Comparison of ENCODE assay signal across 10 cellular contexts in genomic region chr22:40276877-40277823, GRCh38.
DNase-seq lines count a peak whose midpoint lies in the region; ATAC-seq, FAIRE-seq and TF ChIP-seq lines count a peak whose summit lies in the region.
"Had no signal": no experiment of that assay in that cellular context is flagged by ENCODE, and none has a peak within 500 bp of the region (broad histone marks: within the 10 kb centered on the region; RNA-seq: fewer than 3 reads in every experiment).

No MANE protein-coding gene starts in this region.

- H3K9me3 ChIP-seq in small intestine (ENCODE audit: control insufficient read depth, low read depth) = no peaks in the 10 kb centered on the region

- no peak overlapping the region for H3K27ac ChIP-seq in small intestine (ENCODE audit: low read depth in 1 of 2, low read length in 1 of 2)

- no peak for ATAC-seq in HG02885 (IDR thresholded peaks at IDR 0.05; ENCODE audit: poor library complexity, unreplicated experiment)

- H3K36me3 Mint-ChIP-seq in activated T-helper 1 cell treated with anti-CD3 and anti-CD28 coated beads, Interleukin-12 subunit alpha, Interleukin-12 subunit beta, Interleukin-2, Interleukin-4 antibody, amounts not matched to agents 30 ng/mL and 10 ng/mL and 1 ng/mL, durations not matched to agents 14 hours and 24 hours and 36 hours (ENCODE audit: low read depth) = peaks cover 37% of the 10 kb centered on the region
- H3K36me3 Mint-ChIP-seq in progenitor cell of endocrine pancreas (ENCODE audit: insufficient read depth) = peaks cover 27% of the 10 kb centered on the region

- no peaks in the 10 kb centered on the region for H3K27me3 Mint-ChIP-seq in activated T-helper 1 cell treated with anti-CD3 and anti-CD28 coated beads, Interleukin-12 subunit alpha, Interleukin-12 subunit beta, Interleukin-2, Interleukin-4 antibody, amounts not matched to agents 30 ng/mL and 10 ng/mL and 1 ng/mL, durations not matched to agents 14 hours and 24 hours and 36 hours (ENCODE audit: insufficient read depth)
- no peaks in the 10 kb centered on the region for H3K27me3 Mint-ChIP-seq in progenitor cell of endocrine pancreas

- H3K4me1 Mint-ChIP-seq in activated T-helper 1 cell treated with anti-CD3 and anti-CD28 coated beads, Interleukin-12 subunit alpha, Interleukin-12 subunit beta, Interleukin-2, Interleukin-4 antibody, amounts not matched to agents 30 ng/mL and 10 ng/mL and 1 ng/mL, durations not matched to agents 14 hours and 24 hours and 36 hours (ENCODE audit: low read depth) = peaks cover 31% of the 10 kb centered on the region
- H3K4me1 Mint-ChIP-seq in progenitor cell of endocrine pancreas (ENCODE audit: low read depth) = no peaks in the 10 kb centered on the region
- H3K4me1 Mint-ChIP-seq: endodermal cell had no signal

- H3K4me3 Mint-ChIP-seq in activated T-helper 1 cell treated with anti-CD3 and anti-CD28 coated beads, Interleukin-12 subunit alpha, Interleukin-12 subunit beta, Interleukin-2, Interleukin-4 antibody, amounts not matched to agents 30 ng/mL and 10 ng/mL and 1 ng/mL, durations not matched to agents 14 hours and 24 hours and 36 hours = peak overlapping the region; percentile 84
- no peak overlapping the region for H3K4me3 Mint-ChIP-seq in progenitor cell of endocrine pancreas (ENCODE audit: low read depth)
- H3K4me3 Mint-ChIP-seq: endodermal cell had no signal

- no peaks in the 10 kb centered on the region for H3K9me3 Mint-ChIP-seq in activated T-helper 1 cell treated with anti-CD3 and anti-CD28 coated beads, Interleukin-12 subunit alpha, Interleukin-12 subunit beta, Interleukin-2, Interleukin-4 antibody, amounts not matched to agents 30 ng/mL and 10 ng/mL and 1 ng/mL, durations not matched to agents 14 hours and 24 hours and 36 hours
- H3K9me3 Mint-ChIP-seq in progenitor cell of endocrine pancreas (ENCODE audit: low read depth) = no peaks in the 10 kb centered on the region
- H3K9me3 Mint-ChIP-seq: endodermal cell had no signal

- intact Hi-C loops in activated T-helper 1 cell treated with anti-CD3 and anti-CD28 coated beads, Interleukin-12 subunit alpha, Interleukin-12 subunit beta, Interleukin-2, Interleukin-4 antibody, amounts not matched to agents 30 ng/mL and 10 ng/mL and 1 ng/mL, durations not matched to agents 14 hours and 24 hours and 36 hours (cut with micrococcal nuclease) = loop anchor here (1.0 to 2.0 kb wide), 4 partner anchors 12 to 100 kb away; partner anchors contain the start of genes ADSL and TNRC6B

- no peak for TF ChIP-seq CTCF in progenitor cell of endocrine pancreas (IDR thresholded peaks at IDR 0.05; ENCODE audit: unreplicated experiment)

- peaks cover 3 to 6% of the 10 kb centered on the region in 2 donors for H3K4me1 ChIP-seq in small intestine (ENCODE audit: control insufficient read depth in 2 of 2, insufficient read depth in 1 of 2, low read depth in 1 of 2, low read length in 1 of 2)

- no peak overlapping the region for H3K4me3 ChIP-seq in small intestine (ENCODE audit: low read depth in 1 of 2, low read length in 2 of 2)

- peak; percentile 91 for FAIRE-seq in small intestine (lab: Jason Lieb, UNC)

- peaks cover 0 to 16% of the 10 kb centered on the region in 2 donors for H3K36me3 ChIP-seq in small intestine (ENCODE audit: control insufficient read depth in 2 of 2, insufficient read depth in 2 of 2, low read length in 2 of 2)

- WGBS in small intestine, 3 donors = 67 to 83% (median 75%) methylated on average over 10 of the region's 10 CpGs

- DNase-seq in HCEC 1CT (peak; percentile 57), glomerular endothelial cell (ENCODE audit: extremely low read depth, low read depth, low spot score) (peak; percentile 25), small intestine (no peak), NCI-H524 (lab: John Stamatoyannopoulos, UW) (no peak), progenitor cell of endocrine pancreas (ENCODE audit: low spot score, unreplicated experiment) (no peak), DMS53 treated with DMSO at 0.1 percent for 48 hours (lab: John Stamatoyannopoulos, UW; ENCODE audit: unreplicated experiment) (no peak)
- no peak for DNase-seq in activated T-helper 1 cell treated with anti-CD3 and anti-CD28 coated beads, Interleukin-12 subunit alpha, Interleukin-12 subunit beta, Interleukin-2, Interleukin-4 antibody, amounts not matched to agents 30 ng/mL and 10 ng/mL and 1 ng/mL, durations not matched to agents 14 hours and 24 hours and 36 hours (ENCODE audit: low spot score)
- DNase-seq: endodermal cell, NCI-H345 had no signal

- H3K27ac Mint-ChIP-seq in activated T-helper 1 cell treated with anti-CD3 and anti-CD28 coated beads, Interleukin-12 subunit alpha, Interleukin-12 subunit beta, Interleukin-2, Interleukin-4 antibody, amounts not matched to agents 30 ng/mL and 10 ng/mL and 1 ng/mL, durations not matched to agents 14 hours and 24 hours and 36 hours = peak overlapping the region; percentile 29
- no peak overlapping the region for H3K27ac Mint-ChIP-seq in progenitor cell of endocrine pancreas
- H3K27ac Mint-ChIP-seq: endodermal cell had no signal

- no peaks in the 10 kb centered on the region for H3K27me3 ChIP-seq in small intestine (ENCODE audit: control insufficient read depth in 2 of 2, insufficient read depth in 2 of 2, low read length in 2 of 2)

Comparison
In these comparisons a context has a peak if more than half of its experiments do, and no peak if none do; other contexts are left out.
1. DNase-seq: peak in HCEC 1CT (single experiment) and glomerular endothelial cell (single experiment); none in activated T-helper 1 cell treated with anti-CD3 and anti-CD28 coated beads, Interleukin-12 subunit alpha, Interleukin-12 subunit beta, Interleukin-2, Interleukin-4 antibody, amounts not matched to agents 30 ng/mL and 10 ng/mL and 1 ng/mL, durations not matched to agents 14 hours and 24 hours and 36 hours (single experiment), small intestine (single experiment), NCI-H524 (0 of 2), progenitor cell of endocrine pancreas (single experiment) and DMS53 treated with DMSO at 0.1 percent for 48 hours (single experiment).